In the genomic region with DNA sequence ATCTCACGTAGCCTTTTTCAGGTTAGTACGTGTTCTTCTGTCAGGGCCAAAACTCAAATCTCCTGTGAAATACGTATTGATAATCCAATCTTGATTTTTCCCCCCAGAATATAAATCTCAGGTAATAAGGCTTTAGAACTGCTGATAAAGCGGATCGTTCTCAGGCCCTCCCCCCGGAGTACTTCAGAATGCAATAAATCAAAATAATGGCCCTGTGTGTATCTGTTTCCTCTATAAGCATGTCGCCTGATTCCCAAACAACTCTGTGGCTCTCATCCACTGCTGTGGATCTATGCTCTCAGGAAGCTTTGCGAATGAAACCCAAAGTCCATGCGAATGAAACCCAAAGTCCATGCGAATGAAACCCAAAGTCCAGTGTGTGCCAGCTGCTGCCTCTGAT, we compare ENCODE assay signal across 16 cellular contexts.
"Had no signal": no experiment of that assay in that cellular context is flagged by ENCODE, and none has a peak within 500 bp of the region (broad histone marks: within the 10 kb centered on the region; RNA-seq: fewer than 3 reads in every experiment).

No MANE protein-coding gene starts in this region.

- H3K9me3 ChIP-seq: breast epithelium, heart left ventricle, pancreas, transverse colon had no signal

- H3K4me3 ChIP-seq: breast epithelium, heart left ventricle, pancreas, transverse colon had no signal

- H3K4me1 ChIP-seq: breast epithelium had no signal

- ATAC-seq: esophagus mucosa; heart left ventricle; left ventricle myocardium superior; pancreas; stimulated activated naive B cell treated with anti-CD40 and anti-IgM and Interleukin-4, amounts not matched to agents 10 μg/mL and 1 μg/mL and 100 μg/mL, for 72 hours had no signal

- FAIRE-seq: pancreas had no signal

- H3K36me3 ChIP-seq: breast epithelium had no signal

- DNase-seq: activated CD4-positive, alpha-beta memory T cell treated with anti-CD3 and anti-CD28 coated beads, Interleukin-2, amount 10 ng/mL, durations not matched to agents 7 days and 5 days; activated CD4-positive, alpha-beta T cell treated with anti-CD3 and anti-CD28 coated beads for 1 hour; activated CD8-positive, alpha-beta memory T cell treated with anti-CD3 and anti-CD28 coated beads, Interleukin-2, amount 50 U/mL, for 48 hours; activated naive CD8-positive, alpha-beta T cell treated with anti-CD3 and anti-CD28 coated beads, Interleukin-2, amount 10 ng/mL, durations not matched to agents 7 days and 5 days; anterior cingulate cortex; foreskin fibroblast; islet precursor cell; left ventricle myocardium superior; mesendoderm; stimulated activated naive B cell treated with anti-CD40 and anti-IgM and Interleukin-4, amounts not matched to agents 10 μg/mL and 1 μg/mL and 100 μg/mL, for 72 hours; T1000; transverse colon had no signal

- H3K27me3 ChIP-seq: breast epithelium, heart left ventricle, pancreas, transverse colon had no signal
